ENCODE assay signal across 8 cellular contexts in the genomic region with DNA sequence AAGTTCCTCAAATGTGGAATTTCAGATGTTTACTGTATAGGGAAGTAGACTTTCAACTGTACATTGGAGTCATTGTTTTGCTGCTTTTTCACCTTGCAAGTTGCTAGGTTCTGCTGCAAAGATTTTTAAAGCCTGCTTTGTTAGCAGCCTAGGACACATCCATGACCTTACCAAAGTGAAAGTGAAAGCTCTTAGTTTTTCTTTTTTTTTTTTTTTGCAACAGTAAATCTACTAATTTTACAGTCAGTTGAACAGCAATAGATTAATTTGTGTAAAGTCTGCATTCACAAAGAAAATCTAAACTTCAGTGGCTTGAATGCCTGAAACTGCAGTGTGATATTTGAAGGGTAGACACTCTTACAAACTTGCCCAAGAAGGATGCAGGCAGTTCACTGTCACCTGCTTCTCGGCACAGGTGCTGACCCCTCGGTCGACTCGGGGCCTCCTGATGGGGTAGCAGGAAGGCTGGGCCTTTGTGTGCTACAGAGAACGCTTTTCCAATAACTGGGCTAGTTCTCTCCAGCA. TPM values are rescaled to one million over a fixed set of nuclear protein-coding genes. Genes with fewer than 3 reads are reported as not detected.
DNase-seq lines count a peak whose midpoint lies in the region; ATAC-seq and TF ChIP-seq lines count a peak whose summit lies in the region.

No MANE protein-coding gene starts in this region.

- TF ChIP-seq CTCF in GM12865 (IDR thresholded peaks at IDR 0.05; ENCODE audit: insufficient read depth, low read depth, low read length, missing control alignments) (no peak), OCI-LY7 (conservative IDR thresholded peaks at IDR 0.05; ENCODE audit: low read length) (no peak), dorsolateral prefrontal cortex (IDR thresholded peaks at IDR 0.05 in 54 of 56, conservative IDR thresholded peaks at IDR 0.05 in 2 of 56; ENCODE audit: low read depth in 1 of 56, partially characterized antibody in 56 of 56) (no peak), sigmoid colon (IDR thresholded peaks at IDR 0.05) (no peak), A673 (conservative IDR thresholded peaks at IDR 0.05; ENCODE audit: low read depth, low read length) (no peak)

- intact Hi-C loops in OCI-LY7 (cut with micrococcal nuclease; ENCODE audit: unreplicated experiment) = loop anchor here (10.0 kb wide), 1 partner anchor 281 kb away; a partner anchor contains a TSS
- intact Hi-C loops in dorsolateral prefrontal cortex (cut with DNase I) = no loop called here
- intact Hi-C loops in sigmoid colon (cut with DNase I) = no loop called here
- intact Hi-C loops in A673 (cut with micrococcal nuclease; ENCODE audit: unreplicated experiment) = no loop called here

- H4K20me1 ChIP-seq in OCI-LY7 (ENCODE audit: insufficient read depth, low read length) = no peaks in the 10 kb centered on the region

- CTCF ChIA-PET in OCI-LY7 (lab: Charles Lee; ENCODE audit: unreplicated experiment) (interaction anchor here (0.8 kb wide), 1 partner anchor 11 kb away, joined by 4 read pairs; no protein-coding TSS in a partner anchor), A673 (lab: Charles Lee) (no interaction called here)

- peak overlapping the region; percentile 92 for H3K4me2 ChIP-seq in OCI-LY7 (ENCODE audit: low read length)

- H3K79me2 ChIP-seq in OCI-LY7 (ENCODE audit: insufficient read depth, low read depth, low read length) = no peaks in the 10 kb centered on the region

- H3K4me3 ChIP-seq in GM12865 (ENCODE audit: low read depth, low read length) (peak overlapping the region; percentile 48), OCI-LY7 (ENCODE audit: low read depth, low read length, poor library complexity, severe bottlenecking) (peak overlapping the region; percentile 60), dorsolateral prefrontal cortex (peak overlapping the region in 51 of 59 donors; percentile 2 to 52 (median 31)), sigmoid colon (peak overlapping the region in 3 of 4 donors; percentile 2 to 19 (median 10)), A673 (ENCODE audit: low read depth, low read length, poor library complexity, severe bottlenecking) (no peak overlapping the region)

- ATAC-seq in GM21825 (IDR thresholded peaks at IDR 0.05; ENCODE audit: unreplicated experiment) = no peak

- TF ChIP-seq POLR2A in sigmoid colon (IDR thresholded peaks at IDR 0.05) = no peak

- H3K9me2 ChIP-seq in OCI-LY7 (ENCODE audit: insufficient read depth, low read length) = no peaks in the 10 kb centered on the region

- H3K27me3 ChIP-seq in dorsolateral prefrontal cortex (no peaks in the 10 kb centered on the region), sigmoid colon (no peaks in the 10 kb centered on the region), A673 (replicated peaks; ENCODE audit: insufficient read depth, low read depth, low read length, poor library complexity) (no peaks in the 10 kb centered on the region)

- H3K4me1 ChIP-seq in OCI-LY7 (ENCODE audit: insufficient read depth, low read length, poor library complexity, severe bottlenecking) (peaks cover 33% of the 10 kb centered on the region), sigmoid colon (peaks cover 0 to 27% (median 12%) of the 10 kb centered on the region in 4 donors), A673 (ENCODE audit: insufficient read depth, low read length, poor library complexity, severe bottlenecking) (no peaks in the 10 kb centered on the region)

- H3K36me3 ChIP-seq in OCI-LY7 (ENCODE audit: insufficient read depth, low read length) (no peaks in the 10 kb centered on the region), sigmoid colon (no peaks in the 10 kb centered on the region), A673 (ENCODE audit: insufficient read depth, low read length, poor library complexity, severe bottlenecking) (no peaks in the 10 kb centered on the region)

- no peak for TF ChIP-seq EP300 in sigmoid colon (IDR thresholded peaks at IDR 0.05)

- peak overlapping the region; percentile 27 for H3K27ac ChIP-seq in OCI-LY7 (ENCODE audit: low read depth, low read length, poor library complexity, severe bottlenecking)
- peak overlapping the region in 4 of 59 donors; percentile 16 to 58 (median 36) for H3K27ac ChIP-seq in dorsolateral prefrontal cortex
- H3K27ac ChIP-seq in sigmoid colon = peak overlapping the region in 2 of 4 donors; percentile 52 to 58
- H3K27ac ChIP-seq in A673 (ENCODE audit: low read depth, low read length, poor library complexity, severe bottlenecking) = no peak overlapping the region

- POLR2A ChIA-PET in OCI-LY7 (lab: Charles Lee) (interaction anchor here (0.6 to 1.8 kb wide), 13 partner anchors 8 to 363 kb away, joined by 3 to 15 read pairs (median 4); no protein-coding TSS in a partner anchor), A673 (lab: Charles Lee; ENCODE audit: low non-redundant PET) (no interaction called here)

- BruUV-seq in OCI-LY7 (replicated peaks; lab: Mats Ljungman, UMichigan) (no TSS peak), A673 (replicated peaks; lab: Mats Ljungman, UMichigan) (no TSS peak)

- H3K9me3 ChIP-seq in OCI-LY7 (ENCODE audit: low read length) (no peaks in the 10 kb centered on the region), sigmoid colon (no peaks in the 10 kb centered on the region), A673 (ENCODE audit: low read depth, low read length, poor library complexity, severe bottlenecking) (no peaks in the 10 kb centered on the region)

- peak overlapping the region; percentile 99 for H2AFZ ChIP-seq in OCI-LY7 (ENCODE audit: low read length)

- peak; percentile 21 for DNase-seq in GM12865 (ENCODE audit: low read depth)
- peak; percentile 52 for DNase-seq in OCI-LY7 (ENCODE audit: low spot score)
- DNase-seq in dorsolateral prefrontal cortex = no peak
- DNase-seq in sigmoid colon = no peak
- DNase-seq in mucosa of gallbladder (ENCODE audit: low spot score) = no peak
- no peak for DNase-seq in A673 (ENCODE audit: low spot score)
- DNase-seq in MV-4-11 (lab: John Stamatoyannopoulos, UW) = no peak

- WGBS in sigmoid colon, 2 donors = 10 to 39% methylated on average over 5 of the region's 5 CpGs

RNA-seq across cellular contexts. Expression of a gene that starts 5.0 kb away (rescaled TPM):
- total RNA-seq in OCI-LY7 (2014; rRNA removed; shearing (Covaris generic)) = 37.9 and 56.3 TPM in 2 replicates
- total RNA-seq in OCI-LY7 (2022) (42.9 and 51.2 TPM in 2 replicates), dorsolateral prefrontal cortex (10 to 100 TPM; 32.1 to 71.7 (median 50.4) TPM), sigmoid colon (100 to 1,000 TPM in 1 of 4 donors, 10 to 100 TPM in 3; 64.3 to 102 (median 74.4) TPM), mucosa of gallbladder (56.3 TPM), A673 (2021) (34.4 and 37.1 TPM in 2 replicates)
- 100 to 1,000 TPM in 1 of 3 donors, 10 to 100 TPM in 2; 72.9 to 125 (median 86.5) TPM for polyA plus RNA-seq in sigmoid colon

RNA-seq across cellular contexts. Expression of a gene that starts 31.0 kb away (rescaled TPM):
- total RNA-seq in OCI-LY7 (2014; rRNA removed; shearing (Covaris generic)) = 220 and 251 TPM in 2 replicates
- 242 and 245 TPM in 2 replicates for total RNA-seq in OCI-LY7 (2022)
- 100 to 1,000 TPM in 1 of 120 experiments, 10 to 100 TPM in 119; 43.2 to 103 (median 71.3) TPM for total RNA-seq in dorsolateral prefrontal cortex
- 100 to 1,000 TPM; 135 to 172 (median 154) TPM for total RNA-seq in sigmoid colon
- polyA plus RNA-seq in sigmoid colon = 100 to 1,000 TPM in 1 of 3 donors, 10 to 100 TPM in 2; 76.3 to 113 (median 87.1) TPM
- total RNA-seq in mucosa of gallbladder = 65.7 TPM
- 126 and 130 TPM in 2 replicates for total RNA-seq in A673 (2021)

Comparison
In these comparisons a context has a peak if more than half of its experiments do, and no peak if none do; other contexts are left out.
1. DNase-seq: peak in GM12865 (single experiment) and OCI-LY7 (single experiment); none in dorsolateral prefrontal cortex (0 of 10), sigmoid colon (single experiment), mucosa of gallbladder (single experiment), A673 (single experiment) and MV-4-11 (single experiment).